In the genomic region with DNA sequence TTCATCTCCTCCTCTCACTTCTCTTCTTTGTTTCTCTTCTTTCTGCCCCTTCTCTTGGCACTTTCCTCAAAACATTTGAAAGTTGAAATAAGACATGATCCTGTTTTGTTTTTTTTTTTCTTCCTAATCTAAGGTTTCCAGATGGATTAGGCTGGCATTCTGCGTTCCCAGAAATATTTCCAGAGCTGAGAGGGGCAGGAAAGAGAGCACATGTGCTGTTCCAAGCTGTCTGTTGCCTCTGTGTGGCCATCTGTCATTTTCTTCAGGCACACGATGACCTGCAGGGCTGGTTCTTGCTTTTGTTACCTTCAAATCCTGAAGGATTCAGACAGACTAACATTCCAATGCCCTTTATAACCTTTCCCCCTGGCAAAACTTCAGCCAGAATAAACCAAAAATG, we compare ENCODE assay signal across 27 cellular contexts.
DNase-seq lines count a peak whose midpoint lies in the region; ATAC-seq, FAIRE-seq and TF ChIP-seq lines count a peak whose summit lies in the region.
"Had no signal": no experiment of that assay in that cellular context is flagged by ENCODE, and none has a peak within 500 bp of the region (broad histone marks: within the 10 kb centered on the region; RNA-seq: fewer than 3 reads in every experiment).

No MANE protein-coding gene starts in this region.

- intact Hi-C loops in CD8-positive, alpha-beta T cell (cut with DNase I, micrococcal nuclease), result no loop called here
- intact Hi-C loops in spleen (cut with DNase I; ENCODE audit: low total_unique reads), result no loop called here

- H3K9ac ChIP-seq in stomach smooth muscle (ENCODE audit: low read length in 2 of 2), result no peak overlapping the region

- H3K4me1 Mint-ChIP-seq in CD8-positive, alpha-beta T cell (ENCODE audit: low read depth), result peaks cover 23% of the 10 kb centered on the region
- peaks cover 21% of the 10 kb centered on the region for H3K4me1 Mint-ChIP-seq in stimulated activated naive CD8-positive, alpha-beta T cell treated with anti-CD3 and anti-CD28 coated beads, Interleukin-15, amount 100 ng/mL, for 72 hours

- peaks cover 5% of the 10 kb centered on the region for H3K9me3 ChIP-seq in CD8-positive, alpha-beta T cell (ENCODE audit: low read length)
- H3K9me3 ChIP-seq in stomach smooth muscle (ENCODE audit: control insufficient read depth in 2 of 2, low read length in 2 of 2) (no peaks in the 10 kb centered on the region), spleen (peaks cover 0 to 21% (median 11%) of the 10 kb centered on the region in 8 donors)
- H3K9me3 ChIP-seq: ovary, right atrium auricular region, thyroid gland had no signal

- peak overlapping the region; percentile 23 for H3K4me3 Mint-ChIP-seq in CD8-positive, alpha-beta T cell
- H3K4me3 Mint-ChIP-seq in stimulated activated naive CD8-positive, alpha-beta T cell treated with anti-CD3 and anti-CD28 coated beads, Interleukin-15, amount 100 ng/mL, for 72 hours, result no peak overlapping the region
- H3K4me3 Mint-ChIP-seq: stimulated activated naive B cell treated with anti-CD40 and anti-IgM and Interleukin-4, amounts not matched to agents 10 μg/mL and 1 μg/mL and 100 μg/mL, for 72 hours; T-helper 1 cell treated with Interleukin-12 subunit alpha and Interleukin-12 subunit beta and Interleukin-4 antibody, amounts not matched to agents 30 μg/mL and 1 μg/mL, for 36 hours had no signal

- TF ChIP-seq POLR2A in spleen (IDR thresholded peaks at IDR 0.05), result no peak

- H3K27ac ChIP-seq in CD8-positive, alpha-beta T cell (ENCODE audit: low read depth, low read length), result no peak overlapping the region
- H3K27ac ChIP-seq in stomach smooth muscle (ENCODE audit: low read length) (peak overlapping the region; percentile 7), spleen (peak overlapping the region in 4 of 8 donors; percentile 49 to 82 (median 74))
- H3K27ac ChIP-seq: heart right ventricle, right atrium auricular region, thyroid gland had no signal

- no peak for TF ChIP-seq CTCF in CD8-positive, alpha-beta T cell (IDR thresholded peaks at IDR 0.05)
- no peak for TF ChIP-seq CTCF in spleen (IDR thresholded peaks at IDR 0.05 in 8 of 11, conservative IDR thresholded peaks at IDR 0.05 in 3 of 11)

- H3K36me3 ChIP-seq in CD8-positive, alpha-beta T cell (ENCODE audit: insufficient read depth, low read length), result no peaks in the 10 kb centered on the region
- no peaks in the 10 kb centered on the region for H3K36me3 ChIP-seq in stomach smooth muscle (ENCODE audit: control insufficient read depth in 2 of 2, insufficient read depth in 2 of 2, low read length in 2 of 2)
- H3K36me3 ChIP-seq in spleen, result peaks cover 0 to 7% (median 0%) of the 10 kb centered on the region in 6 donors
- H3K36me3 ChIP-seq: heart right ventricle, ovary, right atrium auricular region, thyroid gland had no signal

- peaks cover 53% of the 10 kb centered on the region for H3K4me1 ChIP-seq in CD8-positive, alpha-beta T cell (ENCODE audit: insufficient read depth, low read length)
- H3K4me1 ChIP-seq in stomach smooth muscle (ENCODE audit: control insufficient read depth, insufficient read depth, low read length) (peaks cover 6% of the 10 kb centered on the region), spleen (peaks cover 15 to 54% (median 33%) of the 10 kb centered on the region in 6 donors)
- H3K4me1 ChIP-seq: right atrium auricular region, thyroid gland had no signal

- CTCF ChIA-PET in CD8-positive, alpha-beta T cell (lab: Charles Lee), result interaction anchor here (1.1 to 5.4 kb wide), 3 partner anchors 16 to 193 kb away, joined by 3 to 41 read pairs (median 10); no protein-coding TSS in a partner anchor

- no peaks in the 10 kb centered on the region for H3K27me3 ChIP-seq in CD8-positive, alpha-beta T cell (ENCODE audit: insufficient read depth, low read length)
- no peaks in the 10 kb centered on the region for H3K27me3 ChIP-seq in stomach smooth muscle (ENCODE audit: control insufficient read depth in 1 of 2, insufficient read depth in 2 of 2, low read length in 2 of 2)
- H3K27me3 ChIP-seq in spleen (replicated peaks in 1 of 7), result no peaks in the 10 kb centered on the region
- H3K27me3 ChIP-seq: heart right ventricle, ovary, right atrium auricular region, thyroid gland had no signal

- peak overlapping the region; percentile 89 for H3K27ac Mint-ChIP-seq in CD8-positive, alpha-beta T cell
- H3K27ac Mint-ChIP-seq in stimulated activated naive CD8-positive, alpha-beta T cell treated with anti-CD3 and anti-CD28 coated beads, Interleukin-15, amount 100 ng/mL, for 72 hours, result no peak overlapping the region
- H3K27ac Mint-ChIP-seq: stimulated activated naive B cell treated with anti-CD40 and anti-IgM and Interleukin-4, amounts not matched to agents 10 μg/mL and 1 μg/mL and 100 μg/mL, for 72 hours; T-helper 1 cell treated with Interleukin-12 subunit alpha and Interleukin-12 subunit beta and Interleukin-4 antibody, amounts not matched to agents 30 μg/mL and 1 μg/mL, for 36 hours had no signal

- POLR2A ChIA-PET in CD8-positive, alpha-beta T cell (lab: Charles Lee), result no interaction called here

- H3K9me3 Mint-ChIP-seq in CD8-positive, alpha-beta T cell, result peaks cover 13% of the 10 kb centered on the region
- peaks cover 16 to 18% of the 10 kb centered on the region in 2 donors for H3K9me3 Mint-ChIP-seq in stimulated activated naive CD8-positive, alpha-beta T cell treated with anti-CD3 and anti-CD28 coated beads, Interleukin-15, amount 100 ng/mL, for 72 hours
- H3K9me3 Mint-ChIP-seq: T-helper 1 cell treated with Interleukin-12 subunit alpha and Interleukin-12 subunit beta and Interleukin-4 antibody, amounts not matched to agents 30 μg/mL and 1 μg/mL, for 36 hours had no signal

- no peak for DNase-seq in CD8-positive, alpha-beta T cell
- DNase-seq in GM19239 (ENCODE audit: insufficient read length, low spot score) (no peak), cerebellar cortex (ENCODE audit: low spot score) (peak; percentile 86), spleen (no peak), retina (no peak)
- DNase-seq in stimulated activated naive CD8-positive, alpha-beta T cell treated with anti-CD3 and anti-CD28 coated beads, Interleukin-15, amount 100 ng/mL, for 72 hours, result no peak
- DNase-seq: activated CD4-positive, CD25-positive, alpha-beta regulatory T cell treated with anti-CD3 and anti-CD28 coated beads, Interleukin-2, amount 50 U/mL, for 72 hours; DMS79 treated with DMSO at 0.1 percent for 48 hours; effector memory CD4-positive, alpha-beta T cell; foreskin fibroblast; heart right ventricle; KG1; mesendoderm; MV-4-11; NCI-H146; NCI-H526; ovary; RPMI8226; stimulated activated CD4-positive, alpha-beta T cell treated with anti-CD3 and anti-CD28 coated beads, Interleukin-12 subunit alpha, Interleukin-12 subunit beta, amount 100 ng/mL, for 4 hours; stimulated activated CD4-positive, alpha-beta T cell treated with anti-CD3 and anti-CD28 coated beads, Interleukin-4, amount 100 ng/mL, for 24 hours; stimulated activated naive B cell treated with anti-CD40 and anti-IgM and Interleukin-4, amounts not matched to agents 10 μg/mL and 1 μg/mL and 100 μg/mL, for 72 hours; thyroid gland had no signal

- H3K27me3 Mint-ChIP-seq in CD8-positive, alpha-beta T cell (ENCODE audit: low read depth), result no peaks in the 10 kb centered on the region
- H3K27me3 Mint-ChIP-seq in stimulated activated naive CD8-positive, alpha-beta T cell treated with anti-CD3 and anti-CD28 coated beads, Interleukin-15, amount 100 ng/mL, for 72 hours, result no peaks in the 10 kb centered on the region

- peaks cover 23% of the 10 kb centered on the region for H3K36me3 Mint-ChIP-seq in CD8-positive, alpha-beta T cell

- FAIRE-seq in GM19239 (lab: Jason Lieb, UNC), result peak; percentile 80
- FAIRE-seq: colon, H1 had no signal

- no peak for ATAC-seq in CD8-positive, alpha-beta T cell
- no peak for ATAC-seq in stimulated activated naive CD8-positive, alpha-beta T cell treated with anti-CD3 and anti-CD28 coated beads, Interleukin-15, amount 100 ng/mL, for 72 hours
- ATAC-seq: stimulated activated naive B cell treated with anti-CD40 and anti-IgM and Interleukin-4, amounts not matched to agents 10 μg/mL and 1 μg/mL and 100 μg/mL, for 72 hours had no signal

- 39 to 89% (median 79%) methylated on average over 2 of the region's 2 CpGs for WGBS in spleen, 5 donors

- no peak overlapping the region for H3K4me3 ChIP-seq in CD8-positive, alpha-beta T cell (ENCODE audit: low read depth, low read length)
- H3K4me3 ChIP-seq in stomach smooth muscle (ENCODE audit: low read length in 2 of 2) (no peak overlapping the region), spleen (no peak overlapping the region)
- H3K4me3 ChIP-seq: heart right ventricle, ovary, right atrium auricular region, thyroid gland had no signal
